ENCODE assay signal across 11 cellular contexts in the genomic region with DNA sequence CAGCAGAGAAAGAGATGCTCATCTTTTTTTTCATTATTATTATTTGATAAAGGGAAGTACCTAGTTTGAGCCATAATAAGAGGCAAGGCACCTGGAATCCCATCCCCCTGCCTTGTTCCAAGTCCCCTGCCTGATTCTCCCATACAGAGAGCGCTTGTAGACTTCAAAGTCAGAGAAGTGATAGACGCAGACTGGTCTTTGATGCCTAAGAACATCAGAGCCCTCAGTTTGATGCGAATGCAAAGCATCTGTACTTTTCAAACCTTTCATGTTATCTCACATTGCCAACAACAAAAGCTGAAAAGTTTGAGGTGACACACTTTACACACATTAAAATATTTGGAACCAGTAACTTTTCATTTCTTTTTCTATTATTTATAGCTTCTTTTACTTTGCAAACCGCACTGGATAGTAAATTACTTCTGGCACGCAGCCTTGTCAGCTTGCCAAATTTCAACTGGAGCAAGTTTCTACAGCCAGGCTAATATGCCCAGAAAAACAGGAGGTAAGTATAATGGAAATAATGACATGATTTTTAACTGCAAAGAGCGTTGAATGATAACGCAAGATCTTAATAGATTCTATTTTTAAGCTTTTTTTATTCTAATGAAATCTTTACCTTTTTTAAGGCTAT. TPM values are rescaled to one million over a fixed set of nuclear protein-coding genes. Genes with fewer than 3 reads are reported as not detected.
DNase-seq lines count a peak whose midpoint lies in the region; ATAC-seq, FAIRE-seq and TF ChIP-seq lines count a peak whose summit lies in the region.
"Had no signal": no experiment of that assay in that cellular context is flagged by ENCODE, and none has a peak within 500 bp of the region (broad histone marks: within the 10 kb centered on the region; RNA-seq: fewer than 3 reads in every experiment).

No MANE protein-coding gene starts in this region.

- H3K4me3 ChIP-seq in BLaER1 (no peak overlapping the region), K562 (no peak overlapping the region)
- H3K4me3 ChIP-seq: heart right ventricle had no signal

- H3K27ac ChIP-seq in BLaER1 (no peak overlapping the region), K562 (ENCODE audit: extremely low read depth, low read depth, low read length) (no peak overlapping the region), RWPE1 (no peak overlapping the region)
- H3K27ac ChIP-seq: heart right ventricle had no signal

- in situ Hi-C loops in K562 (cut with MboI) = no loop called here
- in situ Hi-C loops in GM13976 (cut with MboI; ENCODE audit: low sequenced_read_pairs, unreplicated experiment) = no loop called here

- TF ChIP-seq CTCF in K562 (IDR thresholded peaks at IDR 0.05 in 2 of 3, conservative IDR thresholded peaks at IDR 0.05 in 1 of 3; ENCODE audit: insufficient read depth in 2 of 3, low read depth in 1 of 3, low read length in 3 of 3) (no peak), RWPE1 (conservative IDR thresholded peaks at IDR 0.05; ENCODE audit: low read depth) (no peak), GM13976 (IDR thresholded peaks at IDR 0.05; ENCODE audit: borderline replicate concordance, control extremely low read depth, extremely low read depth, insufficient read depth, missing control alignments) (no peak)

- CTCF ChIA-PET in K562 (lab: Yijun Ruan, JAX; ENCODE audit: low intra/inter-chr PET ratio) = no interaction called here
- CTCF ChIA-PET in RWPE1 (lab: Yijun Ruan, JAX) = interaction anchor here (0.5 to 0.6 kb wide), 2 partner anchors 11 to 231 kb away, joined by 3 to 4 read pairs; no protein-coding TSS in a partner anchor

- peak; percentile 26 for DNase-seq in KG1 (lab: John Stamatoyannopoulos, UW)
- DNase-seq in K562 (ENCODE audit: extremely low read depth in 1 of 4, low spot score in 3 of 4) = peak in 1 of 4 experiments; percentile 17
- peak; percentile 50 for DNase-seq in myocyte (ENCODE audit: low read depth)
- no peak for DNase-seq in T1000 (lab: John Stamatoyannopoulos, UW)
- DNase-seq in RWPE1 (ENCODE audit: low spot score) = no peak
- no peak for DNase-seq in GM13976 (ENCODE audit: low spot score)
- DNase-seq: NCI-H2227 treated with DMSO at 0.1 percent for 48 hours had no signal

- H3K27me3 ChIP-seq in BLaER1 (no peaks in the 10 kb centered on the region), K562 (ENCODE audit: control insufficient read depth in 2 of 2, insufficient read depth in 2 of 2, low read length in 2 of 2) (no peaks in the 10 kb centered on the region)

- peak overlapping the region; percentile 49 for H2AFZ ChIP-seq in K562 (ENCODE audit: low read depth, low read length)

- 41% methylated on average over 7 of the region's 7 CpGs for WGBS in K562 (ENCODE audit: insufficient coverage, low coverage, missing lambda C conversion rate)

- no peaks in the 10 kb centered on the region for H3K36me3 ChIP-seq in BLaER1
- no peaks in the 10 kb centered on the region for H3K36me3 ChIP-seq in K562 (ENCODE audit: control insufficient read depth, insufficient read depth, low read length)
- H3K36me3 ChIP-seq: heart right ventricle had no signal

- peaks cover 14% of the 10 kb centered on the region for H3K4me1 ChIP-seq in BLaER1
- H3K4me1 ChIP-seq in K562 (replicated peaks in 1 of 2; ENCODE audit: control insufficient read depth in 2 of 2, insufficient read depth in 2 of 2, low read length in 2 of 2) = no peaks in the 10 kb centered on the region; a peak in 2 of 5 replicates

- H3K9me3 ChIP-seq in BLaER1 (no peaks in the 10 kb centered on the region), K562 (replicated peaks; ENCODE audit: control insufficient read depth, insufficient read depth, low read depth, low read length) (no peaks in the 10 kb centered on the region)
- H3K9me3 ChIP-seq: heart right ventricle had no signal

- H3K4me2 ChIP-seq in BLaER1 (peak overlapping the region; percentile 1; the same call in 1 of the 2 replicates), K562 (ENCODE audit: insufficient read depth, low read length) (no peak overlapping the region)

- no TSS peak for BruUV-seq in K562 (replicated peaks; lab: Mats Ljungman, UMichigan)

- H3K9me1 ChIP-seq in K562 (ENCODE audit: control insufficient read depth, insufficient read depth, low read length) = no peaks in the 10 kb centered on the region

- no peak for TF ChIP-seq RAD21 in K562 (CRISPR knock-in tag; conservative IDR thresholded peaks at IDR 0.05 in 1 of 2, IDR thresholded peaks at IDR 0.05 in 1 of 2)

- no peaks in the 10 kb centered on the region for H3K79me2 ChIP-seq in K562 (ENCODE audit: control insufficient read depth, insufficient read depth, low read length)

- H4K20me1 ChIP-seq in BLaER1 (no peaks in the 10 kb centered on the region), K562 (replicated peaks; ENCODE audit: control insufficient read depth, insufficient read depth, low read length) (no peaks in the 10 kb centered on the region)

- TF ChIP-seq POLR2A in K562 (conservative IDR thresholded peaks at IDR 0.05) = no peak

- POLR2A ChIA-PET in K562 (lab: Yijun Ruan, JAX) (interaction anchor here (1.8 kb wide), 1 partner anchor 16 kb away, joined by 6 read pairs; no protein-coding TSS in a partner anchor), RWPE1 (lab: Yijun Ruan, JAX; ENCODE audit: low non-redundant PET) (no interaction called here)

- no peak overlapping the region for H3K9ac ChIP-seq in BLaER1
- no peak overlapping the region for H3K9ac ChIP-seq in K562 (ENCODE audit: insufficient read depth in 1 of 2, low read depth in 2 of 2, low read length in 2 of 2)

- FAIRE-seq in K562 (lab: Jason Lieb, UNC) = peak; percentile 6
- FAIRE-seq: TTC549 had no signal

- TF ChIP-seq EP300 in K562 (IDR thresholded peaks at IDR 0.05; ENCODE audit: low read length) = no peak

- ATAC-seq in K562 (peak; percentile 42; the same call in 1 of the 3 replicates), GM18517 (IDR thresholded peaks at IDR 0.05; ENCODE audit: unreplicated experiment) (no peak)
- ATAC-seq: heart right ventricle had no signal

- intact Hi-C loops in K562 (cut with micrococcal nuclease) = no loop called here

RNA-seq across cellular contexts. Expression of a gene that starts 6.0 kb away (rescaled TPM):
- 87.6 and 168 TPM in 2 replicates for total RNA-seq in K562 (2011; cell fraction: chromatin; rRNA removed; ENCODE audit: low replicate concordance)
- total RNA-seq in K562 (2011; cell fraction: nucleolus; rRNA removed) = 46.0 and 46.2 TPM in 2 replicates
- 64.0 and 84.8 TPM in 2 replicates for total RNA-seq in K562 (2011; cell fraction: nucleoplasm; rRNA removed)
- total RNA-seq in K562 (2014; rRNA removed) (70.4 and 78.3 TPM in 2 replicates), K562 (2014; rRNA removed; fragmentation: Illumina TruSeq; extraction: Trizol) (136 and 190 TPM in 2 replicates), K562 (2015; rRNA removed; fragmentation: Illumina TruSeq; extraction: Trizol) (85.8 and 107 TPM in 2 replicates), K562 (2021) (156 and 160 TPM in 2 replicates), myocyte (36.1 and 41.3 TPM in 2 replicates)
- polyA plus RNA-seq in K562 (2011; rRNA removed) (53.8 and 122 TPM in 2 replicates), K562 (2014; fragmentation: Illumina TruSeq; extraction: Trizol) (93.2 and 93.6 TPM in 2 replicates), K562 (2014; fragmentation: Nextera tagmentation; extraction: Ambion mirVana) (100 to 1,000 TPM; 204 to 330 TPM), K562 (2014; rRNA removed) (131 and 142 TPM in 2 replicates)
- polyA plus RNA-seq in K562 (2011; cell fraction: cytosol; rRNA removed) = 6.9 and 14.5 TPM in 2 replicates
- 29.7 and 32.9 TPM in 2 replicates for polyA plus RNA-seq in K562 (2011; cell fraction: nucleus; rRNA removed)
- polyA plus RNA-seq in K562 (2012) = 75.6 and 127 TPM in 2 replicates
- polyA minus RNA-seq in K562 (2011; rRNA and poly(A)+ RNA removed) = 43.9 and 58.6 TPM in 2 replicates
- 16.8 and 34.3 TPM in 2 replicates for polyA minus RNA-seq in K562 (2011; cell fraction: cytosol; rRNA and poly(A)+ RNA removed)
- polyA minus RNA-seq in K562 (2011; cell fraction: nucleus; rRNA and poly(A)+ RNA removed) = 12.1 and 13.9 TPM in 2 replicates
- polyA plus RNA-seq in myocyte (2012) = 32.5 TPM

RNA-seq across cellular contexts. Expression of a gene that starts 29.3 kb away (rescaled TPM):
- 25.3 and 93.4 TPM in 2 replicates for total RNA-seq in K562 (2011; cell fraction: chromatin; rRNA removed; ENCODE audit: low replicate concordance)
- 17.5 and 19.6 TPM in 2 replicates for total RNA-seq in K562 (2011; cell fraction: nucleolus; rRNA removed)
- total RNA-seq in K562 (2011; cell fraction: nucleoplasm; rRNA removed) = 36.7 and 56.3 TPM in 2 replicates
- total RNA-seq in K562 (2014; rRNA removed) (16.9 and 22.2 TPM in 2 replicates), K562 (2014; rRNA removed; fragmentation: Illumina TruSeq; extraction: Trizol) (64.3 and 73.2 TPM in 2 replicates), K562 (2015; rRNA removed; fragmentation: Illumina TruSeq; extraction: Trizol) (52.4 and 56.4 TPM in 2 replicates), K562 (2021) (45.6 and 48.3 TPM in 2 replicates), myocyte (11.8 and 12.2 TPM in 2 replicates)
- polyA plus RNA-seq in K562 (2011; rRNA removed) (22.3 and 47.2 TPM in 2 replicates), K562 (2014; fragmentation: Illumina TruSeq; extraction: Trizol) (50.4 and 59.7 TPM in 2 replicates), K562 (2014; fragmentation: Nextera tagmentation; extraction: Ambion mirVana) (10 to 100 TPM; 19.5 to 21.9 TPM), K562 (2014; rRNA removed) (33.3 and 34.1 TPM in 2 replicates)
- 7.2 and 8.9 TPM in 2 replicates for polyA plus RNA-seq in K562 (2011; cell fraction: cytosol; rRNA removed)
- polyA plus RNA-seq in K562 (2011; cell fraction: nucleus; rRNA removed) = 17.9 and 19.5 TPM in 2 replicates
- polyA plus RNA-seq in K562 (2012) = 32.1 and 33.4 TPM in 2 replicates
- 39.5 and 51.7 TPM in 2 replicates for polyA minus RNA-seq in K562 (2011; rRNA and poly(A)+ RNA removed)
- polyA minus RNA-seq in K562 (2011; cell fraction: cytosol; rRNA and poly(A)+ RNA removed) = 14.1 and 29.7 TPM in 2 replicates
- polyA minus RNA-seq in K562 (2011; cell fraction: nucleus; rRNA and poly(A)+ RNA removed) = 9.3 and 12.0 TPM in 2 replicates
- 7.3 TPM for polyA plus RNA-seq in myocyte (2012)

RNA-seq across cellular contexts. Expression of a gene that starts 48.4 kb away (rescaled TPM):
- total RNA-seq in K562 (2011; cell fraction: chromatin; rRNA removed; ENCODE audit: low replicate concordance) = 5.9 and 9.8 TPM in 2 replicates
- total RNA-seq in K562 (2011; cell fraction: nucleolus; rRNA removed) = 9.0 and 9.9 TPM in 2 replicates
- total RNA-seq in K562 (2011; cell fraction: nucleoplasm; rRNA removed) = 8.0 and 13.7 TPM in 2 replicates
- 102 and 103 TPM in 2 replicates for total RNA-seq in K562 (2014; rRNA removed)
- total RNA-seq in K562 (2014; rRNA removed; fragmentation: Illumina TruSeq; extraction: Trizol) = 74.0 and 81.1 TPM in 2 replicates
- 77.8 and 79.6 TPM in 2 replicates for total RNA-seq in K562 (2015; rRNA removed; fragmentation: Illumina TruSeq; extraction: Trizol)
- total RNA-seq in K562 (2021) = 48.2 and 56.8 TPM in 2 replicates
- polyA plus RNA-seq in K562 (2011; rRNA removed) = 21.6 and 37.3 TPM in 2 replicates
- polyA plus RNA-seq in K562 (2011; cell fraction: cytosol; rRNA removed) = 30.7 and 47.8 TPM in 2 replicates
- 14.3 and 18.7 TPM in 2 replicates for polyA plus RNA-seq in K562 (2011; cell fraction: nucleus; rRNA removed)
- polyA plus RNA-seq in K562 (2012) = 48.5 and 68.8 TPM in 2 replicates
- polyA plus RNA-seq in K562 (2014; fragmentation: Illumina TruSeq; extraction: Trizol) = 60.4 and 60.5 TPM in 2 replicates
- 10 to 100 TPM; 11.9 to 13.7 TPM for polyA plus RNA-seq in K562 (2014; fragmentation: Nextera tagmentation; extraction: Ambion mirVana)
- polyA plus RNA-seq in K562 (2014; rRNA removed) = 59.7 and 68.8 TPM in 2 replicates
- 29.9 and 48.6 TPM in 2 replicates for polyA minus RNA-seq in K562 (2011; rRNA and poly(A)+ RNA removed)
- polyA minus RNA-seq in K562 (2011; cell fraction: cytosol; rRNA and poly(A)+ RNA removed) = 6.6 and 24.9 TPM in 2 replicates
- 2.7 and 5.4 TPM in 2 replicates for polyA minus RNA-seq in K562 (2011; cell fraction: nucleus; rRNA and poly(A)+ RNA removed)
- total RNA-seq in myocyte = 104 and 108 TPM in 2 replicates
- polyA plus RNA-seq in myocyte (2012) = 128 TPM

Comparison
In these comparisons a context has a peak if more than half of its experiments do, and no peak if none do; other contexts are left out.
1. DNase-seq: peak in KG1 (single experiment) and myocyte (single experiment); none in T1000 (single experiment), RWPE1 (single experiment) and GM13976 (single experiment).